15 cellular contexts compared by ENCODE assay signal in the genomic region with DNA sequence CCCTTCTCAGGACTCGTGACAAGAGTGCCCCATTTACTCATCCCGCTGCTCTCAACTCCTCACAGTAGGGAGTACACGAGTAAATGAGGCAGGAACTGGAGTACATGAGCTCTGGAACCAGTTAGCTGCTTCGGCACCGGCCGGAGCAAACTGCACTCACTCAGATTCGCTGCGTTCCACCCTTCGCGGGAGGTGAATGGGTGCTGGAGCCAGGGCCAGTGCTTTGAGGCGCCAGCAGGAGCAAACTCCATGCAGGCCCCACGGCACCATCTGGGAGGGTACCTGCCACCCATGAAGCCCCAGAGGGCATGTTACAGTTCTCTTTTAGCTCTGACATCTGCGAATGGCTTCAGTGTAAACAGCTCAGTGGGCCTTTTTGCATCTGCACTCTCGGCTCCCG.
A peak's percentile ranks its signal among the peaks of the same experiment; 100 is the strongest.
DNase-seq lines count a peak whose midpoint lies in the region; ATAC-seq, FAIRE-seq and TF ChIP-seq lines count a peak whose summit lies in the region.
"Had no signal": no experiment of that assay in that cellular context is flagged by ENCODE, and none has a peak within 500 bp of the region (broad histone marks: within the 10 kb centered on the region; RNA-seq: fewer than 3 reads in every experiment).

No MANE protein-coding gene starts in this region.

- TF ChIP-seq POLR2A in testis (IDR thresholded peaks at IDR 0.05) = no peak
- no peak for TF ChIP-seq POLR2A in vagina (IDR thresholded peaks at IDR 0.05)

- H3K4me1 ChIP-seq in kidney (ENCODE audit: control insufficient read depth in 1 of 2, insufficient read depth in 1 of 2, low read depth in 1 of 2, low read length in 2 of 2) = no peaks in the 10 kb centered on the region
- no peaks in the 10 kb centered on the region for H3K4me1 ChIP-seq in testis
- H3K4me1 ChIP-seq in vagina = no peaks in the 10 kb centered on the region
- H3K4me1 ChIP-seq: SJCRH30 had no signal

- H3K36me3 ChIP-seq in kidney (ENCODE audit: control insufficient read depth in 1 of 2, insufficient read depth in 2 of 2, low read length in 2 of 2) = no peaks in the 10 kb centered on the region
- no peaks in the 10 kb centered on the region for H3K36me3 ChIP-seq in testis (ENCODE audit: low read depth, missing control alignments)
- H3K36me3 ChIP-seq in vagina = no peaks in the 10 kb centered on the region
- H3K36me3 ChIP-seq: SJCRH30 had no signal

- no peaks in the 10 kb centered on the region for H3K36me3 Mint-ChIP-seq in HFFc6 (ENCODE audit: low read depth)
- peaks cover 18% of the 10 kb centered on the region for H3K36me3 Mint-ChIP-seq in WTC11
- no peaks in the 10 kb centered on the region for H3K36me3 Mint-ChIP-seq in activated T-cell treated with anti-CD3 and anti-CD28 coated beads, Interleukin-2, amount 50 U/mL, for 4 hours (ENCODE audit: insufficient read depth)
- H3K36me3 Mint-ChIP-seq: CD4-positive, alpha-beta memory T cell had no signal

- H3K27ac Mint-ChIP-seq in HFFc6 (no peak overlapping the region), WTC11 (peak overlapping the region; percentile 39; the same call in 1 of the 2 replicates)
- H3K27ac Mint-ChIP-seq: B cell; CD4-positive, alpha-beta memory T cell had no signal

- TF ChIP-seq CTCF in HFFc6 (IDR thresholded peaks at IDR 0.05) = no peak
- TF ChIP-seq CTCF in WTC11 (IDR thresholded peaks at IDR 0.05) = no peak
- no peak for TF ChIP-seq CTCF in kidney (IDR thresholded peaks at IDR 0.05; ENCODE audit: borderline replicate concordance, extremely low read depth, insufficient read depth)
- TF ChIP-seq CTCF in testis (IDR thresholded peaks at IDR 0.05) = no peak
- no peak for TF ChIP-seq CTCF in vagina (IDR thresholded peaks at IDR 0.05)

- H3K27me3 Mint-ChIP-seq in HFFc6 (ENCODE audit: insufficient read depth) (peaks cover 4% of the 10 kb centered on the region), WTC11 (ENCODE audit: low read depth) (no peaks in the 10 kb centered on the region)
- peaks cover 4% of the 10 kb centered on the region for H3K27me3 Mint-ChIP-seq in activated T-cell treated with anti-CD3 and anti-CD28 coated beads, Interleukin-2, amount 50 U/mL, for 4 hours (ENCODE audit: low read depth)

- ATAC-seq in WTC11 = peak; percentile 88
- ATAC-seq in activated T-cell treated with anti-CD3 and anti-CD28 coated beads, Interleukin-2, amount 50 U/mL, for 4 hours = no peak

- H3K27ac ChIP-seq in kidney (ENCODE audit: low read depth in 2 of 2, low read length in 2 of 2) (no peak overlapping the region), testis (no peak overlapping the region), vagina (no peak overlapping the region)
- H3K27ac ChIP-seq: KMS-11, SJCRH30 had no signal

- H3K4me1 Mint-ChIP-seq in HFFc6 (ENCODE audit: low read depth) (no peaks in the 10 kb centered on the region), WTC11 (peaks cover 8% of the 10 kb centered on the region)
- H3K4me1 Mint-ChIP-seq in activated T-cell treated with anti-CD3 and anti-CD28 coated beads, Interleukin-2, amount 50 U/mL, for 4 hours (ENCODE audit: low read depth) = no peaks in the 10 kb centered on the region
- H3K4me1 Mint-ChIP-seq: B cell had no signal

- no peak overlapping the region for H3K9ac ChIP-seq in kidney (ENCODE audit: low read length in 2 of 2)
- H3K9ac ChIP-seq: KMS-11 had no signal

- intact Hi-C loops in kidney (cut with DNase I) = no loop called here
- intact Hi-C loops in testis (cut with DNase I; ENCODE audit: low total_unique reads) = no loop called here
- intact Hi-C loops in vagina (cut with DNase I) = no loop called here

- no peak for FAIRE-seq in kidney (lab: Jason Lieb, UNC)

- H3K4me3 ChIP-seq in kidney (ENCODE audit: low read length in 2 of 2) (no peak overlapping the region), testis (peak overlapping the region in 1 of 2 donors; percentile 13), vagina (no peak overlapping the region)
- H3K4me3 ChIP-seq: SJCRH30 had no signal

- H3K9me3 Mint-ChIP-seq in HFFc6 (no peaks in the 10 kb centered on the region), WTC11 (peaks cover 19% of the 10 kb centered on the region)
- no peaks in the 10 kb centered on the region for H3K9me3 Mint-ChIP-seq in activated T-cell treated with anti-CD3 and anti-CD28 coated beads, Interleukin-2, amount 50 U/mL, for 4 hours
- H3K9me3 Mint-ChIP-seq: CD4-positive, alpha-beta memory T cell had no signal

- H3K27me3 ChIP-seq in testis (no peaks in the 10 kb centered on the region), vagina (no peaks in the 10 kb centered on the region)
- H3K27me3 ChIP-seq: SJCRH30 had no signal

- H3K4me3 Mint-ChIP-seq in HFFc6 (peak overlapping the region; percentile 32; the same call in 1 of the 2 replicates), WTC11 (peak overlapping the region; percentile 48)
- H3K4me3 Mint-ChIP-seq in activated T-cell treated with anti-CD3 and anti-CD28 coated beads, Interleukin-2, amount 50 U/mL, for 4 hours = no peak overlapping the region
- H3K4me3 Mint-ChIP-seq: B cell; CD4-positive, alpha-beta memory T cell had no signal

- POLR2A ChIA-PET in WTC11 (lab: Charles Lee) = interaction anchor here (0.6 kb wide), 1 partner anchor 185 kb away, joined by 4 read pairs; no protein-coding TSS in a partner anchor

- no peak for DNase-seq in HFFc6
- DNase-seq in WTC11 (ENCODE audit: low spot score) = peak; percentile 31
- DNase-seq in kidney = peak; percentile 52
- peak; percentile 16 for DNase-seq in testis
- DNase-seq in activated CD4-positive, CD25-positive, alpha-beta regulatory T cell (lab: John Stamatoyannopoulos, UW) = no peak
- DNase-seq in activated T-cell treated with anti-CD3 and anti-CD28 coated beads, Interleukin-2, amount 50 U/mL, for 4 hours = no peak
- no peak for DNase-seq in vagina (ENCODE audit: extremely low spot score in 2 of 2)
- DNase-seq: CD4-positive, alpha-beta memory T cell; NCI-H1092 treated with DMSO at 0.1 percent for 48 hours; NCI-H1694; NCI-H510A; RPMI8226; SJCRH30 had no signal

- CTCF ChIA-PET in WTC11 (lab: Charles Lee) = interaction anchor here (0.8 kb wide), 1 partner anchor 9 kb away, joined by 3 read pairs; no protein-coding TSS in a partner anchor

- no peaks in the 10 kb centered on the region for H3K9me3 ChIP-seq in kidney (ENCODE audit: control insufficient read depth in 1 of 2, low read length in 2 of 2)
- H3K9me3 ChIP-seq in testis = no peaks in the 10 kb centered on the region
- no peaks in the 10 kb centered on the region for H3K9me3 ChIP-seq in vagina

- 47 to 69% methylated on average over 7 to 15 of the region's 15 CpGs for WGBS in testis, 2 donors

TF ChIP-seq in WTC11, 78 proteins besides CTCF, POLR2A, EP300 and RAD21:
- TF ChIP-seq ZNF416 (CRISPR knock-in tag; IDR thresholded peaks at IDR 0.05) (no peak), NFATC4 (CRISPR knock-in tag; IDR thresholded peaks at IDR 0.05) (no peak)

Comparison
In these comparisons a context has a peak if more than half of its experiments do, and no peak if none do; other contexts are left out.
1. DNase-seq: peak in WTC11 (single experiment), kidney (single experiment) and testis (single experiment); none in HFFc6 (single experiment), activated CD4-positive, CD25-positive, alpha-beta regulatory T cell (0 of 4), activated T-cell treated with anti-CD3 and anti-CD28 coated beads, Interleukin-2, amount 50 U/mL, for 4 hours (single experiment) and vagina (0 of 2).